Comparison of ENCODE assay signal across 8 cellular contexts in genomic region chr1:224329484-224329841, GRCh38. TPM values are rescaled to one million over a fixed set of nuclear protein-coding genes. Genes with fewer than 3 reads are reported as not detected.
DNase-seq lines count a peak whose midpoint lies in the region; ATAC-seq and FAIRE-seq lines count a peak whose summit lies in the region.

No MANE protein-coding gene starts in this region.

- H3K27ac ChIP-seq in right cardiac atrium (ENCODE audit: low read length) (peak overlapping the region; percentile 98), small intestine (ENCODE audit: low read depth in 1 of 2, low read length in 1 of 2) (peak overlapping the region; percentile 72 to 97)

- H3K4me1 ChIP-seq in right cardiac atrium (ENCODE audit: control insufficient read depth, insufficient read depth, low read length) (peaks cover 1% of the 10 kb centered on the region), small intestine (ENCODE audit: control insufficient read depth in 2 of 2, insufficient read depth in 1 of 2, low read depth in 1 of 2, low read length in 1 of 2) (peaks cover 3 to 6% of the 10 kb centered on the region in 2 donors)

- peak overlapping the region; percentile 91 for H3K4me3 ChIP-seq in H7 (ENCODE audit: insufficient read depth, low read depth, low read length)
- H3K4me3 ChIP-seq in right cardiac atrium (ENCODE audit: low read length), result peak overlapping the region; percentile 74
- H3K4me3 ChIP-seq in small intestine (ENCODE audit: low read depth in 1 of 2, low read length in 2 of 2), result peak overlapping the region; percentile 71 to 90

- DNase-seq in H7 (no peak), T-helper 17 cell (no peak), right cardiac atrium (no peak), small intestine (no peak), iPS-NIHi11 (ENCODE audit: low spot score) (no peak), ureter (ENCODE audit: low spot score) (no peak), NOMO-1 (lab: John Stamatoyannopoulos, UW; ENCODE audit: unreplicated experiment in 2 of 2) (no peak), mucosa of gallbladder (ENCODE audit: low spot score) (no peak)

- H3K27me3 Mint-ChIP-seq in T-helper 17 cell, result no peaks in the 10 kb centered on the region

- peak overlapping the region; percentile 96 for H3K4me3 Mint-ChIP-seq in T-helper 17 cell

- no peaks in the 10 kb centered on the region for H3K27me3 ChIP-seq in H7 (ENCODE audit: control insufficient read depth, insufficient read depth, low read length)
- H3K27me3 ChIP-seq in right cardiac atrium (ENCODE audit: control insufficient read depth, insufficient read depth), result no peaks in the 10 kb centered on the region
- no peaks in the 10 kb centered on the region for H3K27me3 ChIP-seq in small intestine (ENCODE audit: control insufficient read depth in 2 of 2, insufficient read depth in 2 of 2, low read length in 2 of 2)

- ATAC-seq in T-helper 17 cell (no peak), right cardiac atrium (no peak)

- peak overlapping the region; percentile 99 for H3K27ac Mint-ChIP-seq in T-helper 17 cell

- FAIRE-seq in small intestine (lab: Jason Lieb, UNC), result no peak

- intact Hi-C loops in right cardiac atrium (cut with DNase I), result no loop called here

- H3K36me3 Mint-ChIP-seq in T-helper 17 cell (ENCODE audit: low read depth), result no peaks in the 10 kb centered on the region

- under 1% methylated on average over 7 of the region's 7 CpGs for WGBS in right cardiac atrium
- 0 to 1% (median 1%) methylated on average over 7 of the region's 7 CpGs for WGBS in small intestine, 3 donors

- H3K36me3 ChIP-seq in H7 (replicated peaks; ENCODE audit: control insufficient read depth, insufficient read depth, low read length) (no peaks in the 10 kb centered on the region; the same call in 1 of the 2 replicates), small intestine (ENCODE audit: control insufficient read depth in 2 of 2, insufficient read depth in 2 of 2, low read length in 2 of 2) (peaks cover 0 to 1% of the 10 kb centered on the region in 2 donors)

- peaks cover 33% of the 10 kb centered on the region for H3K4me1 Mint-ChIP-seq in T-helper 17 cell

- H3K9me3 ChIP-seq in T-helper 17 cell (ENCODE audit: control insufficient read depth, low read length, poor library complexity, severe bottlenecking) (no peaks in the 10 kb centered on the region), right cardiac atrium (ENCODE audit: control insufficient read depth, low read length) (no peaks in the 10 kb centered on the region), small intestine (ENCODE audit: control insufficient read depth, low read depth) (no peaks in the 10 kb centered on the region)

RNA-seq across cellular contexts. Expression of gene NVL, which starts 0.5 kb away (rescaled TPM):
- total RNA-seq in H7 (2014; rRNA removed; shearing (Covaris generic)), result 49.3 and 60.3 TPM in 2 replicates
- 10 to 100 TPM; 24.8 to 28.3 TPM for total RNA-seq in T-helper 17 cell
- 10 to 100 TPM in 3 of 4 donors, 1 to 10 TPM in 1; 9.8 to 14.4 (median 11.9) TPM for total RNA-seq in right cardiac atrium
- polyA plus RNA-seq in right cardiac atrium, result 10.8 TPM
- 10 to 100 TPM; 16.4 to 39.1 (median 22.2) TPM for polyA plus RNA-seq in small intestine
- 35.7 TPM for total RNA-seq in ureter
- total RNA-seq in mucosa of gallbladder, result 17.6 TPM

RNA-seq across cellular contexts. Expression of gene CNIH4, which starts 27.2 kb away (rescaled TPM):
- 96.1 and 112 TPM in 2 replicates for total RNA-seq in H7 (2014; rRNA removed; shearing (Covaris generic))
- 10 to 100 TPM; 19.1 to 24.1 TPM for total RNA-seq in T-helper 17 cell
- total RNA-seq in right cardiac atrium, result 10 to 100 TPM; 26.8 to 35.3 (median 32.2) TPM
- 45.6 TPM for polyA plus RNA-seq in right cardiac atrium
- polyA plus RNA-seq in small intestine, result 10 to 100 TPM; 43.2 to 91.6 (median 64.6) TPM
- 53.8 TPM for total RNA-seq in ureter
- total RNA-seq in mucosa of gallbladder, result 40.8 TPM
